18 cellular contexts compared by ENCODE assay signal in the genomic region with DNA sequence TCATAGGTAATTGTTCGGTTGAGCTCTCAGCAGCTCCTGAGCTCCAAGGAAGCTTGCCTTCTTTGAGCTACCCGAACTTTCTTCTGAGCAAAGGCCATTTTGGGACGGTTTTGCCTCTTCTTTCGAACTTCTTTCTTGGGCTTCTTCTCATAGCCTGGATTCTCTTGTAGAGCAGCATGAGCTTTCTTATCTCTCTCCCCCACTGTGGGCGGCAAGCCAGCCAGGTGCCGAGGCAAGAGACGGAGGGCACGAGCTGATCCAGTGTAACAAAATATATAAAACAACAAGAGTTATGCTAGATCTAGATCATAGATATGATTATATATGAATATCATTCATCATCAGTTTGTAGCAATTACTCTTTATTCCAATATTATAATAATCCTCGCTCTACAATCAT. TPM values are rescaled to one million over a fixed set of nuclear protein-coding genes. Genes with fewer than 3 reads are reported as not detected.
A peak's percentile ranks its signal among the peaks of the same experiment; 100 is the strongest.
DNase-seq lines count a peak whose midpoint lies in the region; ATAC-seq and TF ChIP-seq lines count a peak whose summit lies in the region.
"Had no signal": no experiment of that assay in that cellular context is flagged by ENCODE, and none has a peak within 500 bp of the region (broad histone marks: within the 10 kb centered on the region; RNA-seq: fewer than 3 reads in every experiment).

No MANE protein-coding gene starts in this region.

- peak overlapping the region; percentile 45 for H3K4me3 Mint-ChIP-seq in mesothelial cell of epicardium

- H3K27ac ChIP-seq in right cardiac atrium (ENCODE audit: low read length), result no peak overlapping the region
- no peak overlapping the region for H3K27ac ChIP-seq in right atrium auricular region
- no peak overlapping the region for H3K27ac ChIP-seq in upper lobe of right lung
- no peak overlapping the region for H3K27ac ChIP-seq in SK-N-SH (ENCODE audit: low read depth in 2 of 2, low read length in 1 of 2)
- H3K27ac ChIP-seq: C4-2B, spleen, thoracic aorta had no signal

- ATAC-seq in right cardiac atrium (no peak), upper lobe of right lung (no peak), GM19328 (IDR thresholded peaks at IDR 0.05; ENCODE audit: unreplicated experiment) (no peak)

- H3K4me3 ChIP-seq in right cardiac atrium (ENCODE audit: low read length) (no peak overlapping the region), right atrium auricular region (no peak overlapping the region), upper lobe of right lung (no peak overlapping the region), SK-N-SH (ENCODE audit: low read depth in 2 of 2, low read length in 1 of 2) (no peak overlapping the region; a peak in 1 of 4 replicates)
- H3K4me3 ChIP-seq: thoracic aorta had no signal

- H3K36me3 ChIP-seq in right atrium auricular region, result no peaks in the 10 kb centered on the region
- H3K36me3 ChIP-seq in upper lobe of right lung, result no peaks in the 10 kb centered on the region
- H3K36me3 ChIP-seq in SK-N-SH (replicated peaks in 1 of 2; ENCODE audit: control insufficient read depth in 1 of 2, insufficient read depth in 2 of 2, low read length in 1 of 2), result no peaks in the 10 kb centered on the region
- H3K36me3 ChIP-seq: spleen, thoracic aorta had no signal

- H3K4me1 ChIP-seq in right cardiac atrium (ENCODE audit: control insufficient read depth, insufficient read depth, low read length), result no peaks in the 10 kb centered on the region
- no peaks in the 10 kb centered on the region for H3K4me1 ChIP-seq in right atrium auricular region
- peaks cover 7% of the 10 kb centered on the region for H3K4me1 ChIP-seq in upper lobe of right lung
- H3K4me1 ChIP-seq in SK-N-SH (ENCODE audit: control insufficient read depth in 1 of 2, insufficient read depth in 2 of 2, low read depth in 1 of 2, low read length in 1 of 2), result peaks cover 0 to 3% of the 10 kb centered on the region in 2 experiments; a peak in 1 of 4 replicates
- H3K4me1 ChIP-seq: spleen had no signal

- peak overlapping the region; percentile 53 for H3K27ac Mint-ChIP-seq in mesothelial cell of epicardium
- H3K27ac Mint-ChIP-seq: stimulated activated naive B cell treated with anti-CD40 and anti-IgM and Interleukin-4, amounts not matched to agents 10 μg/mL and 1 μg/mL and 100 μg/mL, for 72 hours had no signal

- CTCF ChIA-PET in SK-N-SH (lab: Yijun Ruan, JAX), result interaction anchor here (0.7 to 2.3 kb wide), 27 partner anchors 8 to 434 kb away, joined by 3 to 13 read pairs (median 4); partner anchors contain the start of gene KNDC1

- DNase-seq in right cardiac atrium (peak in 2 of 3 donors; percentile 36 to 42), right atrium auricular region (ENCODE audit: low spot score) (no peak), mesothelial cell of epicardium (ENCODE audit: low spot score in 2 of 2, unreplicated experiment in 2 of 2) (no peak), upper lobe of right lung (peak; percentile 48), SK-N-SH (no peak)
- peak; percentile 44 for DNase-seq in activated CD8-positive, alpha-beta memory T cell treated with anti-CD3 and anti-CD28 coated beads, Interleukin-2, amount 50 U/mL, for 48 hours
- no peak for DNase-seq in activated CD4-positive, alpha-beta T cell treated with anti-CD3 and anti-CD28 coated beads for 4 hours
- DNase-seq: amniotic stem cell, NCI-H1092 had no signal

- H3K4me2 ChIP-seq in SK-N-SH, result no peak overlapping the region

- 38% methylated on average over 9 of the region's 9 CpGs for WGBS in right cardiac atrium
- 48% methylated on average over 9 of the region's 9 CpGs for WGBS in SK-N-SH (ENCODE audit: low lambda C conversion rate)

- H3K9me3 Mint-ChIP-seq in mesothelial cell of epicardium, result peaks cover 20% of the 10 kb centered on the region

- TF ChIP-seq CTCF in right atrium auricular region (IDR thresholded peaks at IDR 0.05) (no peak), mesothelial cell of epicardium (IDR thresholded peaks at IDR 0.05; ENCODE audit: unreplicated experiment) (no peak), upper lobe of right lung (IDR thresholded peaks at IDR 0.05) (no peak), SK-N-SH (IDR thresholded peaks at IDR 0.05) (no peak)

- no peaks in the 10 kb centered on the region for H3K27me3 ChIP-seq in right cardiac atrium (ENCODE audit: control insufficient read depth, insufficient read depth)
- H3K27me3 ChIP-seq in right atrium auricular region, result no peaks in the 10 kb centered on the region
- H3K27me3 ChIP-seq in upper lobe of right lung, result peaks cover 37% of the 10 kb centered on the region
- H3K27me3 ChIP-seq in SK-N-SH (ENCODE audit: insufficient read depth), result no peaks in the 10 kb centered on the region

- POLR2A ChIA-PET in SK-N-SH (lab: Yijun Ruan, JAX), result no interaction called here

- H3K27me3 Mint-ChIP-seq in mesothelial cell of epicardium (ENCODE audit: low read depth), result peaks cover 11% of the 10 kb centered on the region

- no peaks in the 10 kb centered on the region for H3K9me2 ChIP-seq in SK-N-SH

- H3F3A ChIP-seq in SK-N-SH (replicated peaks; ENCODE audit: insufficient read depth), result no peaks in the 10 kb centered on the region

- H3K4me1 Mint-ChIP-seq in mesothelial cell of epicardium, result peaks cover 13% of the 10 kb centered on the region

- H3K9ac ChIP-seq in SK-N-SH, result no peak overlapping the region

- no peak for TF ChIP-seq RAD21 in SK-N-SH (IDR thresholded peaks at IDR 0.05; ENCODE audit: low read length)

- H2AFZ ChIP-seq in SK-N-SH (ENCODE audit: low read depth), result no peak overlapping the region

- intact Hi-C loops in right cardiac atrium (cut with DNase I), result no loop called here
- intact Hi-C loops in upper lobe of right lung (cut with DNase I), result no loop called here

- no peaks in the 10 kb centered on the region for H4K20me1 ChIP-seq in SK-N-SH (ENCODE audit: insufficient read depth)

- no peaks in the 10 kb centered on the region for H3K36me3 Mint-ChIP-seq in mesothelial cell of epicardium

- H3K9me3 ChIP-seq in right cardiac atrium (ENCODE audit: control insufficient read depth, low read length), result no peaks in the 10 kb centered on the region
- H3K9me3 ChIP-seq in right atrium auricular region, result peaks cover 0 to 15% of the 10 kb centered on the region in 2 donors
- no peaks in the 10 kb centered on the region for H3K9me3 ChIP-seq in upper lobe of right lung
- no peaks in the 10 kb centered on the region for H3K9me3 ChIP-seq in SK-N-SH

- TF ChIP-seq EP300 in SK-N-SH (IDR thresholded peaks at IDR 0.05; ENCODE audit: borderline replicate concordance in 1 of 2, low read depth in 1 of 2, low read length in 1 of 2), result no peak

- H3K79me2 ChIP-seq in SK-N-SH (ENCODE audit: insufficient read depth), result no peaks in the 10 kb centered on the region

TF ChIP-seq in SK-N-SH, 30 proteins besides CTCF, POLR2A, EP300 and RAD21 (continues in another document):
- TF ChIP-seq TAF1 (IDR thresholded peaks at IDR 0.05; ENCODE audit: borderline replicate concordance, low read depth, low read length) (no peak), GABPA (IDR thresholded peaks at IDR 0.05; ENCODE audit: low read depth) (no peak), SMC3 (IDR thresholded peaks at IDR 0.05; ENCODE audit: low read depth, low read length) (no peak), NRF1 (IDR thresholded peaks at IDR 0.05; ENCODE audit: low read depth, low read length) (no peak), TEAD4 (IDR thresholded peaks at IDR 0.05; ENCODE audit: borderline replicate concordance, insufficient read depth) (no peak), RFX5 (IDR thresholded peaks at IDR 0.05; ENCODE audit: low read length) (no peak), REST (IDR thresholded peaks at IDR 0.05; ENCODE audit: low read depth, low read length) (no peak)

RNA-seq across cellular contexts. Expression of gene KNDC1, which starts 16.5 kb away (rescaled TPM):
- total RNA-seq in right cardiac atrium (1 to 10 TPM in 2 of 4 donors, under 1 TPM in 2; 0.41 to 1.4 (median 0.91) TPM), right atrium auricular region (1 to 10 TPM in 1 of 2 donors, under 1 TPM in 1; 0.59 to 1.8 TPM), mesothelial cell of epicardium (20.3 to 23.7 TPM (median 21.0 TPM) in 3 replicates), upper lobe of right lung (14.3 TPM)
- polyA plus RNA-seq in right cardiac atrium (0.23 TPM), SK-N-SH (2012; rRNA removed) (1.4 TPM in 2 replicates)
- polyA plus RNA-seq in SK-N-SH (2012; cell fraction: cytosol; rRNA removed), result 0.26 and 0.76 TPM in 2 replicates
- polyA plus RNA-seq in SK-N-SH (2012; cell fraction: nucleus; rRNA removed), result 3.6 and 6.5 TPM in 2 replicates

RNA-seq across cellular contexts. Expression of gene ADGRA1, which starts 55.8 kb away (rescaled TPM):
- under 1 TPM in 1 of 4 donors, not detected in 3; 0.14 TPM for total RNA-seq in right cardiac atrium
- polyA plus RNA-seq in right cardiac atrium, result 0.02 TPM
- under 1 TPM; 0.11 to 0.51 TPM for total RNA-seq in right atrium auricular region
- total RNA-seq in mesothelial cell of epicardium, result not detected in 3 replicates
- total RNA-seq in upper lobe of right lung, result not detected
- not detected in 2 replicates for polyA plus RNA-seq in SK-N-SH (2012; rRNA removed)
- polyA plus RNA-seq in SK-N-SH (2012; cell fraction: cytosol; rRNA removed), result not detected in 2 replicates
- polyA plus RNA-seq in SK-N-SH (2012; cell fraction: nucleus; rRNA removed), result not detected in 2 replicates
- total RNA-seq: bronchial epithelial cell; kidney epithelial cell; renal cortical epithelial cell; T-helper 2 cell treated with Interferon-gamma antibody and Interleukin-4, amounts not matched to agents 100 ng/mL and 5 ng/mL, for 36 hours; thoracic aorta had no signal

Comparison
In these comparisons a context has a peak if more than half of its experiments do, and no peak if none do; other contexts are left out.
1. DNase-seq: peak in right cardiac atrium (2 of 3), activated CD8-positive, alpha-beta memory T cell treated with anti-CD3 and anti-CD28 coated beads, Interleukin-2, amount 50 U/mL, for 48 hours (single experiment) and upper lobe of right lung (single experiment); none in right atrium auricular region (single experiment), mesothelial cell of epicardium (0 of 2), SK-N-SH (single experiment) and activated CD4-positive, alpha-beta T cell treated with anti-CD3 and anti-CD28 coated beads for 4 hours (0 of 2).